Comparison of ENCODE assay signal across 17 cellular contexts in genomic region chr2:204272089-204272488, GRCh38.
DNase-seq lines count a peak whose midpoint lies in the region; ATAC-seq and TF ChIP-seq lines count a peak whose summit lies in the region.
"Had no signal": no experiment of that assay in that cellular context is flagged by ENCODE, and none has a peak within 500 bp of the region (broad histone marks: within the 10 kb centered on the region; RNA-seq: fewer than 3 reads in every experiment).

No MANE protein-coding gene starts in this region.

- H3K4me1 Mint-ChIP-seq in brain = peaks cover 20% of the 10 kb centered on the region
- H3K4me1 Mint-ChIP-seq: B cell; CD4-positive, CD25-positive, alpha-beta regulatory T cell had no signal

- H3K27me3 ChIP-seq in HUES6 (ENCODE audit: control insufficient read depth, insufficient read depth, low read length) = no peaks in the 10 kb centered on the region

- no peaks in the 10 kb centered on the region for H3K36me3 Mint-ChIP-seq in brain
- H3K36me3 Mint-ChIP-seq: CD4-positive, CD25-positive, alpha-beta regulatory T cell had no signal

- DNase-seq in iPS DF 19.7 (ENCODE audit: low read depth, low spot score) (peak; percentile 50), sciatic nerve (ENCODE audit: low spot score) (no peak), iPS-NIHi11 (ENCODE audit: low spot score) (no peak), NCI-H82 (lab: John Stamatoyannopoulos, UW) (no peak)
- DNase-seq: Caco-2; CD4-positive, CD25-positive, alpha-beta regulatory T cell; EL; KG1; NCI-H1417 treated with DMSO at 0.1 percent for 48 hours; NCI-H1930; NCI-H774; PC-9 had no signal

- H3K9ac ChIP-seq in HUES6 (ENCODE audit: low read length) = peak overlapping the region; percentile 5

- peak overlapping the region; percentile 81; the same call in 1 of the 2 replicates for H3K27ac ChIP-seq in HUES6 (ENCODE audit: low read depth, low read length)
- H3K27ac ChIP-seq: HL-60, PC-9 had no signal

- no peak for TF ChIP-seq CTCF in brain (conservative IDR thresholded peaks at IDR 0.05)

- peaks cover 75% of the 10 kb centered on the region for H3K27me3 Mint-ChIP-seq in brain

- H3K4me3 Mint-ChIP-seq in brain = no peak overlapping the region
- H3K4me3 Mint-ChIP-seq: B cell; CD4-positive, CD25-positive, alpha-beta regulatory T cell had no signal

- H3K27ac Mint-ChIP-seq in brain = peak overlapping the region in 3 of 5 experiments; percentile 28 to 61 (median 50)
- H3K27ac Mint-ChIP-seq: B cell; CD4-positive, CD25-positive, alpha-beta regulatory T cell had no signal

- H3K4me1 ChIP-seq in HUES6 (ENCODE audit: control insufficient read depth, insufficient read depth, low read length) = peaks cover 51% of the 10 kb centered on the region
- H3K4me1 ChIP-seq: Caco-2 had no signal

- H3K4me3 ChIP-seq in HUES6 (ENCODE audit: low read depth, low read length) = no peak overlapping the region
- H3K4me3 ChIP-seq: PC-9 had no signal

- ATAC-seq in sciatic nerve (peak; percentile 48), SK-N-SH treated with all-trans-retinoic acid at 6 μM for 48 hours (no peak)

- H3K9me3 ChIP-seq in HUES6 (ENCODE audit: control insufficient read depth, insufficient read depth, low read depth, low read length) = no peaks in the 10 kb centered on the region; the same call in 1 of the 2 replicates

- H3K36me3 ChIP-seq in HUES6 (ENCODE audit: control insufficient read depth, insufficient read depth, low read length) = no peaks in the 10 kb centered on the region

- intact Hi-C loops in sciatic nerve (cut with DNase I) = no loop called here

- peaks cover 0 to 15% (median 7%) of the 10 kb centered on the region in 5 experiments for H3K9me3 Mint-ChIP-seq in brain

TF ChIP-seq in SK-N-SH treated with all-trans-retinoic acid at 6 μM for 48 hours, 23 proteins besides CTCF, POLR2A, EP300 and RAD21:
- TF ChIP-seq TOX (CRISPR knock-in tag; IDR thresholded peaks at IDR 0.05; ENCODE audit: borderline replicate concordance) = no peak
- TF ChIP-seq ESRRG (CRISPR knock-in tag; IDR thresholded peaks at IDR 0.05) = no peak
- no peak for TF ChIP-seq GLIS3 (CRISPR knock-in tag; IDR thresholded peaks at IDR 0.05)
- no peak for TF ChIP-seq PPARA (CRISPR knock-in tag; IDR thresholded peaks at IDR 0.05; ENCODE audit: borderline replicate concordance)
- no peak for TF ChIP-seq ZNF8 (CRISPR knock-in tag; IDR thresholded peaks at IDR 0.05)
- TF ChIP-seq BACH2 (CRISPR knock-in tag; IDR thresholded peaks at IDR 0.05; ENCODE audit: borderline replicate concordance) = no peak
- TF ChIP-seq SNAI2 (CRISPR knock-in tag; IDR thresholded peaks at IDR 0.05) = no peak
